9 cellular contexts compared by ENCODE assay signal in genomic region chr21:43734131-43734634, GRCh38. TPM values are rescaled to one million over a fixed set of nuclear protein-coding genes. Genes with fewer than 3 reads are reported as not detected.
A peak's percentile ranks its signal among the peaks of the same experiment; 100 is the strongest.
DNase-seq lines count a peak whose midpoint lies in the region; ATAC-seq, FAIRE-seq and TF ChIP-seq lines count a peak whose summit lies in the region.
"Had no signal": no experiment of that assay in that cellular context is flagged by ENCODE, and none has a peak within 500 bp of the region (broad histone marks: within the 10 kb centered on the region; RNA-seq: fewer than 3 reads in every experiment).

No MANE protein-coding gene starts in this region.

- H3K27me3 Mint-ChIP-seq in CD4-positive, CD25-positive, alpha-beta regulatory T cell = no peaks in the 10 kb centered on the region
- H3K27me3 Mint-ChIP-seq in chondrocyte (ENCODE audit: low read depth) = no peaks in the 10 kb centered on the region
- H3K27me3 Mint-ChIP-seq in naive thymus-derived CD8-positive, alpha-beta T cell = no peaks in the 10 kb centered on the region
- H3K27me3 Mint-ChIP-seq in T-helper 2 cell treated with Interferon-gamma antibody and Interleukin-4, amounts not matched to agents 5 μg/mL and 100 μg/mL, for 36 hours (ENCODE audit: low read depth) = no peaks in the 10 kb centered on the region

- H3K4me1 Mint-ChIP-seq in CD4-positive, CD25-positive, alpha-beta regulatory T cell = peaks cover 9 to 33% (median 19%) of the 10 kb centered on the region in 4 donors
- H3K4me1 Mint-ChIP-seq in chondrocyte (ENCODE audit: low read depth) = peaks cover 52% of the 10 kb centered on the region
- peaks cover 24 to 46% (median 33%) of the 10 kb centered on the region in 4 donors for H3K4me1 Mint-ChIP-seq in naive thymus-derived CD8-positive, alpha-beta T cell
- H3K4me1 Mint-ChIP-seq in T-helper 2 cell treated with Interferon-gamma antibody and Interleukin-4, amounts not matched to agents 5 μg/mL and 100 μg/mL, for 36 hours (ENCODE audit: low read depth) = peaks cover 18% of the 10 kb centered on the region

- DNase-seq in CD4-positive, CD25-positive, alpha-beta regulatory T cell = peak in 1 of 3 donors; percentile 83
- DNase-seq in chondrocyte (ENCODE audit: low spot score) = peak; percentile 92
- DNase-seq in naive thymus-derived CD8-positive, alpha-beta T cell = no peak
- no peak for DNase-seq in activated effector memory CD4-positive, alpha-beta T cell treated with Interleukin-2 at 50 U/mL for 16 hours
- DNase-seq in frontal cortex (ENCODE audit: low spot score in 2 of 2) = no peak
- DNase-seq in T-helper 2 cell treated with Interferon-gamma antibody and Interleukin-4, amounts not matched to agents 5 μg/mL and 100 μg/mL, for 36 hours (ENCODE audit: low spot score) = no peak
- DNase-seq: natural killer cell had no signal

- peak in 1 of 2 donors; percentile 12 for ATAC-seq in CD4-positive, CD25-positive, alpha-beta regulatory T cell (ENCODE audit: low read depth in 2 of 2)
- peak; percentile 11 to 25 for ATAC-seq in naive thymus-derived CD8-positive, alpha-beta T cell
- no peak for ATAC-seq in GM21360 (IDR thresholded peaks at IDR 0.05; ENCODE audit: unreplicated experiment)

- no peaks in the 10 kb centered on the region for H3K9me3 ChIP-seq in CD4-positive, CD25-positive, alpha-beta regulatory T cell (ENCODE audit: control insufficient read depth in 2 of 2, low read length in 2 of 2)

- FAIRE-seq in frontal cortex (lab: Jason Lieb, UNC) = no peak

- no peak for TF ChIP-seq EP300 in Ishikawa (IDR thresholded peaks at IDR 0.05; ENCODE audit: borderline replicate concordance)

- H3K36me3 ChIP-seq in CD4-positive, CD25-positive, alpha-beta regulatory T cell (ENCODE audit: control insufficient read depth, insufficient read depth, low read length) = no peaks in the 10 kb centered on the region

- H3K4me3 Mint-ChIP-seq in CD4-positive, CD25-positive, alpha-beta regulatory T cell = peak overlapping the region in 3 of 4 donors; percentile 24 to 91 (median 73)
- no peak overlapping the region for H3K4me3 Mint-ChIP-seq in chondrocyte (ENCODE audit: unreplicated experiment)
- peak overlapping the region in 5 of 10 donors; percentile 48 to 83 (median 65) for H3K4me3 Mint-ChIP-seq in naive thymus-derived CD8-positive, alpha-beta T cell
- no peak overlapping the region for H3K4me3 Mint-ChIP-seq in T-helper 2 cell treated with Interferon-gamma antibody and Interleukin-4, amounts not matched to agents 5 μg/mL and 100 μg/mL, for 36 hours
- H3K4me3 Mint-ChIP-seq: natural killer cell had no signal

- H3K27ac ChIP-seq in CD4-positive, CD25-positive, alpha-beta regulatory T cell (ENCODE audit: insufficient read depth, low read length, poor library complexity, severe bottlenecking) = no peak overlapping the region

- peaks cover 15% of the 10 kb centered on the region for H3K4me1 ChIP-seq in CD4-positive, CD25-positive, alpha-beta regulatory T cell (ENCODE audit: control insufficient read depth, insufficient read depth, low read length, poor library complexity, severe bottlenecking)

- TF ChIP-seq CTCF in chondrocyte (IDR thresholded peaks at IDR 0.05) = no peak

- POLR2A ChIA-PET in naive thymus-derived CD8-positive, alpha-beta T cell (lab: Charles Lee) = no interaction called here

- peak overlapping the region; percentile 32 for H3K4me3 ChIP-seq in CD4-positive, CD25-positive, alpha-beta regulatory T cell (ENCODE audit: low read depth, low read length)

- peaks cover 1% of the 10 kb centered on the region for H3K36me3 Mint-ChIP-seq in CD4-positive, CD25-positive, alpha-beta regulatory T cell
- H3K36me3 Mint-ChIP-seq in chondrocyte (ENCODE audit: low read depth) = peaks cover 10% of the 10 kb centered on the region
- peaks cover 0 to 8% (median 0%) of the 10 kb centered on the region in 3 donors for H3K36me3 Mint-ChIP-seq in naive thymus-derived CD8-positive, alpha-beta T cell
- peaks cover 9% of the 10 kb centered on the region for H3K36me3 Mint-ChIP-seq in T-helper 2 cell treated with Interferon-gamma antibody and Interleukin-4, amounts not matched to agents 5 μg/mL and 100 μg/mL, for 36 hours (ENCODE audit: low read depth)
- H3K36me3 Mint-ChIP-seq: natural killer cell had no signal

- H3K27ac Mint-ChIP-seq in CD4-positive, CD25-positive, alpha-beta regulatory T cell = peak overlapping the region in 1 of 3 donors; percentile 29
- H3K27ac Mint-ChIP-seq in chondrocyte (ENCODE audit: unreplicated experiment) = peak overlapping the region; percentile 89
- peak overlapping the region in 6 of 10 donors; percentile 73 to 95 (median 88) for H3K27ac Mint-ChIP-seq in naive thymus-derived CD8-positive, alpha-beta T cell
- H3K27ac Mint-ChIP-seq in T-helper 2 cell treated with Interferon-gamma antibody and Interleukin-4, amounts not matched to agents 5 μg/mL and 100 μg/mL, for 36 hours = no peak overlapping the region

- H3K9me3 Mint-ChIP-seq in CD4-positive, CD25-positive, alpha-beta regulatory T cell = no peaks in the 10 kb centered on the region
- H3K9me3 Mint-ChIP-seq in chondrocyte (ENCODE audit: low read depth) = no peaks in the 10 kb centered on the region
- no peaks in the 10 kb centered on the region for H3K9me3 Mint-ChIP-seq in naive thymus-derived CD8-positive, alpha-beta T cell
- no peaks in the 10 kb centered on the region for H3K9me3 Mint-ChIP-seq in T-helper 2 cell treated with Interferon-gamma antibody and Interleukin-4, amounts not matched to agents 5 μg/mL and 100 μg/mL, for 36 hours
- H3K9me3 Mint-ChIP-seq: natural killer cell had no signal

- TF ChIP-seq RAD21 in Ishikawa (IDR thresholded peaks at IDR 0.05; ENCODE audit: low read depth) = no peak

- H3K27me3 ChIP-seq in CD4-positive, CD25-positive, alpha-beta regulatory T cell (ENCODE audit: control insufficient read depth, insufficient read depth, low read length) = no peaks in the 10 kb centered on the region

TF ChIP-seq in Ishikawa, 13 proteins besides CTCF, POLR2A, EP300 and RAD21:
- TF ChIP-seq NFIC (IDR thresholded peaks at IDR 0.05) (0 out of 2 replicates have a peak, but pooled peaks have one; percentile 17), EGR1 (IDR thresholded peaks at IDR 0.05) (0 out of 2 replicates have a peak, but pooled peaks have one; percentile 14), TEAD4 (IDR thresholded peaks at IDR 0.05) (no peak), FOXM1 (IDR thresholded peaks at IDR 0.05; ENCODE audit: borderline replicate concordance, low read depth) (no peak), ZBTB7A (IDR thresholded peaks at IDR 0.05; ENCODE audit: low read depth) (0 out of 2 replicates have a peak, but pooled peaks have one; percentile 82), TCF12 (IDR thresholded peaks at IDR 0.05; ENCODE audit: low read depth) (0 out of 2 replicates have a peak, but pooled peaks have one; percentile 39)

RNA-seq across cellular contexts. Expression of gene PDXK, which starts 15.3 kb away (rescaled TPM):
- total RNA-seq in CD4-positive, CD25-positive, alpha-beta regulatory T cell = 80.9 TPM
- 10 to 100 TPM; 28.5 to 73.1 (median 36.7) TPM for polyA plus RNA-seq in CD4-positive, CD25-positive, alpha-beta regulatory T cell
- total RNA-seq in chondrocyte (213 to 234 TPM (median 216 TPM) in 3 replicates), frontal cortex (22.4 TPM)
- total RNA-seq in naive thymus-derived CD8-positive, alpha-beta T cell = 10 to 100 TPM; 56.3 to 60.6 TPM
- 10 to 100 TPM; 27.1 to 36.0 (median 29.6) TPM for polyA plus RNA-seq in naive thymus-derived CD8-positive, alpha-beta T cell

RNA-seq across cellular contexts. Expression of gene CSTB, which starts 41.9 kb away (rescaled TPM):
- total RNA-seq in CD4-positive, CD25-positive, alpha-beta regulatory T cell = 24.5 TPM
- 100 to 1,000 TPM in 2 of 4 donors, 10 to 100 TPM in 2; 83.8 to 138 (median 93.9) TPM for polyA plus RNA-seq in CD4-positive, CD25-positive, alpha-beta regulatory T cell
- total RNA-seq in chondrocyte (56.5 to 63.6 TPM (median 57.2 TPM) in 3 replicates), frontal cortex (6.5 TPM)
- 10 to 100 TPM; 30.7 to 33.1 TPM for total RNA-seq in naive thymus-derived CD8-positive, alpha-beta T cell
- polyA plus RNA-seq in naive thymus-derived CD8-positive, alpha-beta T cell = 10 to 100 TPM; 54.9 to 67.4 (median 62.7) TPM

RNA-seq across cellular contexts. Expression of gene RRP1, which starts 55.2 kb away (rescaled TPM):
- 24.1 TPM for total RNA-seq in CD4-positive, CD25-positive, alpha-beta regulatory T cell
- 10 to 100 TPM; 12.1 to 17.3 (median 14.2) TPM for polyA plus RNA-seq in CD4-positive, CD25-positive, alpha-beta regulatory T cell
- 18.4 to 19.6 TPM (median 19.2 TPM) in 3 replicates for total RNA-seq in chondrocyte
- total RNA-seq in naive thymus-derived CD8-positive, alpha-beta T cell = 10 to 100 TPM; 27.5 to 28.3 TPM
- 10 to 100 TPM; 12.3 to 23.5 (median 14.8) TPM for polyA plus RNA-seq in naive thymus-derived CD8-positive, alpha-beta T cell
- 13.9 TPM for total RNA-seq in frontal cortex

Comparison
In these comparisons a context has a peak if more than half of its experiments do, and no peak if none do; other contexts are left out.
1. H3K4me3 Mint-ChIP-seq: peak in CD4-positive, CD25-positive, alpha-beta regulatory T cell (3 of 4); none in chondrocyte (single experiment) and T-helper 2 cell treated with Interferon-gamma antibody and Interleukin-4, amounts not matched to agents 5 μg/mL and 100 μg/mL, for 36 hours (single experiment).